Comparison of ENCODE assay signal across 1 cellular context in the genomic region with DNA sequence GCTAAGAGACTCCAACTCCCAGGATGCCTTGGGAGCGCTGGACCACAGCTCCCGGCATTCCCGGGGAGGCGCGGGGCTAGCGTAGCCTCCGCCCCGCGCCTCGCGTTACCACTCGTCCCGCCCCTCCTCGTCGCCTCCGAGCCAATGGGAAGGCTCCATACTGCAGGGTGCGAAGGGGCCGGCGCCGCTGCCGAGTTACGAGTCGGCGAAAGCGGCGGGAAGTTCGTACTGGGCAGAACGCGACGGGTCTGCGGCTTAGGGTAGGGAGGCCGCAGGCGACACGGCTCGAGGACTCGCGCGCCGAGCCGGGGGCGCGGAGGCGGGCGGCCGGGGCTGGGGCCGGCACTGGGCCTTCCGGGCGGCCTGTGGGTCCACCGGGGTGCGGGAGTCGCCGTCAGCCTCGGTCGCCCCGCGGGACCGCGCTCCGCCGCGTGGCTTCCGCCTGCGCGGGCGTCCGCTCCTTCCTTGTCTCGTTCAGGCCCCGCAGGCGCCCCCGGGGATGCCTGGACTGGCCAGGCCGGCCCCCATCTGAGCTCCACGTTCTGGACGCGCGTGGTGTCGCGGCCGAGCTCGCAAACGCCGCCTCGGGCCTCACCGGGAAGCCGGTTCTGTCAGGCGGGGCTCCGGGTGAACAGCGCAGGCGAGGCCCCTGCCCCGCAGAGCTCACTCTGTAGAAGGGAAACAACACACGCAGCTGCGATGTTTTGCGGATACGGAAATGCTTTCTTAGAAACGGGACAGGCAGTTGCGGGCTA.
A peak's percentile ranks its signal among the peaks of the same experiment; 100 is the strongest.
TF ChIP-seq lines count a peak whose summit lies in the region.

Gene VRK1, plus strand, starts transcription at position 195 of the 755 bp plus-strand sequence. CDS start 36,090 bp downstream, outside the sequence.

TF ChIP-seq in GM12878, 131 proteins besides CTCF, POLR2A, EP300 and RAD21 (continued from another document):
- TF ChIP-seq, protein P1, sequence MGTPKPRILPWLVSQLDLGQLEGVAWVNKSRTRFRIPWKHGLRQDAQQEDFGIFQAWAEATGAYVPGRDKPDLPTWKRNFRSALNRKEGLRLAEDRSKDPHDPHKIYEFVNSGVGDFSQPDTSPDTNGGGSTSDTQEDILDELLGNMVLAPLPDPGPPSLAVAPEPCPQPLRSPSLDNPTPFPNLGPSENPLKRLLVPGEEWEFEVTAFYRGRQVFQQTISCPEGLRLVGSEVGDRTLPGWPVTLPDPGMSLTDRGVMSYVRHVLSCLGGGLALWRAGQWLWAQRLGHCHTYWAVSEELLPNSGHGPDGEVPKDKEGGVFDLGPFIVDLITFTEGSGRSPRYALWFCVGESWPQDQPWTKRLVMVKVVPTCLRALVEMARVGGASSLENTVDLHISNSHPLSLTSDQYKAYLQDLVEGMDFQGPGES (IDR thresholded peaks at IDR 0.05) = peak; percentile 72
- TF ChIP-seq MEF2B (IDR thresholded peaks at IDR 0.05; ENCODE audit: partially characterized antibody, poor library complexity, severe bottlenecking) (no peak), CREM (IDR thresholded peaks at IDR 0.05; ENCODE audit: low read depth) (peak; percentile 85), POU2F2 (IDR thresholded peaks at IDR 0.05; ENCODE audit: borderline replicate concordance, low read depth, low read length) (peak; percentile 74; the same call in 2 of the 3 replicates), BHLHE40 (IDR thresholded peaks at IDR 0.05; ENCODE audit: borderline replicate concordance in 1 of 2, low read depth in 2 of 2, low read length in 1 of 2) (peak in 1 of 2 experiments; percentile 61; a peak in 2 of 4 replicates), WRNIP1 (IDR thresholded peaks at IDR 0.05; ENCODE audit: borderline replicate concordance, low read depth, low read length) (no peak), POLR2AphosphoS5 (IDR thresholded peaks at IDR 0.05; ENCODE audit: low read length) (peak; percentile 70), ZNF384 (IDR thresholded peaks at IDR 0.05; ENCODE audit: borderline replicate concordance, low read depth, low read length) (no peak), TARDBP (IDR thresholded peaks at IDR 0.05; ENCODE audit: borderline replicate concordance) (no peak), PAX5 (IDR thresholded peaks at IDR 0.05; ENCODE audit: borderline replicate concordance, low read depth, low read length) (peak; percentile 66; the same call in 1 of the 2 replicates), SMARCA5 (IDR thresholded peaks at IDR 0.05) (peak; percentile 58; the same call in 1 of the 2 replicates), RELA (IDR thresholded peaks at IDR 0.05; ENCODE audit: borderline replicate concordance, partially characterized antibody) (peak; percentile 31), SMC3 (IDR thresholded peaks at IDR 0.05; ENCODE audit: borderline replicate concordance, low read length) (no peak), NBN (IDR thresholded peaks at IDR 0.05) (no peak; the same call in 1 of the 2 replicates), RFX5 (IDR thresholded peaks at IDR 0.05; ENCODE audit: low read depth, low read length) (0 out of 2 replicates have a peak, but pooled peaks have one; percentile 55), SRF (IDR thresholded peaks at IDR 0.05; ENCODE audit: low read depth in 2 of 2, low read length in 2 of 2) (no peak), NFIC (IDR thresholded peaks at IDR 0.05; ENCODE audit: low read depth, low read length) (no peak), SUZ12 (IDR thresholded peaks at IDR 0.05; ENCODE audit: unreplicated experiment) (no peak), MYC (IDR thresholded peaks at IDR 0.05; ENCODE audit: insufficient read depth, insufficient read length, insufficient replicate concordance, low read length, severe bottlenecking) (peak; percentile 6), SMAD1 (IDR thresholded peaks at IDR 0.05; ENCODE audit: low read depth, partially characterized antibody) (no peak), ZZZ3 (IDR thresholded peaks at IDR 0.05; ENCODE audit: control insufficient read depth, insufficient read length, low read depth) (no peak), TCF3 (IDR thresholded peaks at IDR 0.05; ENCODE audit: borderline replicate concordance, insufficient read depth, low read depth, low read length) (no peak), CREB1 (IDR thresholded peaks at IDR 0.05; ENCODE audit: low read depth) (peak; percentile 86), MAX (IDR thresholded peaks at IDR 0.05; ENCODE audit: low read depth, low read length) (peak; percentile 76), GABPA (IDR thresholded peaks at IDR 0.05; ENCODE audit: low read depth) (no peak), NR2C2 (IDR thresholded peaks at IDR 0.05; ENCODE audit: borderline replicate concordance, control insufficient read depth, insufficient read length, low read depth) (no peak), SUPT20H (IDR thresholded peaks at IDR 0.05; ENCODE audit: borderline replicate concordance, control insufficient read depth, low read depth, low read length) (no peak), KLF5 (IDR thresholded peaks at IDR 0.05; ENCODE audit: partially characterized antibody) (peak; percentile 72), KDM1A (IDR thresholded peaks at IDR 0.05; ENCODE audit: borderline replicate concordance) (no peak), IKZF1 (conservative IDR thresholded peaks at IDR 0.05) (peak; percentile 95)
- TF ChIP-seq, protein P2, sequence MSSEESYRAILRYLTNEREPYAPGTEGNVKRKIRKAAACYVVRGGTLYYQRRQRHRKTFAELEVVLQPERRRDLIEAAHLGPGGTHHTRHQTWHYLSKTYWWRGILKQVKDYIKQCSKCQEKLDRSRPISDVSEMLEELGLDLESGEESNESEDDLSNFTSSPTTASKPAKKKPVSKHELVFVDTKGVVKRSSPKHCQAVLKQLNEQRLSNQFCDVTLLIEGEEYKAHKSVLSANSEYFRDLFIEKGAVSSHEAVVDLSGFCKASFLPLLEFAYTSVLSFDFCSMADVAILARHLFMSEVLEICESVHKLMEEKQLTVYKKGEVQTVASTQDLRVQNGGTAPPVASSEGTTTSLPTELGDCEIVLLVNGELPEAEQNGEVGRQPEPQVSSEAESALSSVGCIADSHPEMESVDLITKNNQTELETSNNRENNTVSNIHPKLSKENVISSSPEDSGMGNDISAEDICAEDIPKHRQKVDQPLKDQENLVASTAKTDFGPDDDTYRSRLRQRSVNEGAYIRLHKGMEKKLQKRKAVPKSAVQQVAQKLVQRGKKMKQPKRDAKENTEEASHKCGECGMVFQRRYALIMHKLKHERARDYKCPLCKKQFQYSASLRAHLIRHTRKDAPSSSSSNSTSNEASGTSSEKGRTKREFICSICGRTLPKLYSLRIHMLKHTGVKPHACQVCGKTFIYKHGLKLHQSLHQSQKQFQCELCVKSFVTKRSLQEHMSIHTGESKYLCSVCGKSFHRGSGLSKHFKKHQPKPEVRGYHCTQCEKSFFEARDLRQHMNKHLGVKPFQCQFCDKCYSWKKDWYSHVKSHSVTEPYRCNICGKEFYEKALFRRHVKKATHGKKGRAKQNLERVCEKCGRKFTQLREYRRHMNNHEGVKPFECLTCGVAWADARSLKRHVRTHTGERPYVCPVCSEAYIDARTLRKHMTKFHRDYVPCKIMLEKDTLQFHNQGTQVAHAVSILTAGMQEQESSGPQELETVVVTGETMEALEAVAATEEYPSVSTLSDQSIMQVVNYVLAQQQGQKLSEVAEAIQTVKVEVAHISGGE (CRISPR knock-in tag; IDR thresholded peaks at IDR 0.05) = no peak
- TF ChIP-seq, protein P3, sequence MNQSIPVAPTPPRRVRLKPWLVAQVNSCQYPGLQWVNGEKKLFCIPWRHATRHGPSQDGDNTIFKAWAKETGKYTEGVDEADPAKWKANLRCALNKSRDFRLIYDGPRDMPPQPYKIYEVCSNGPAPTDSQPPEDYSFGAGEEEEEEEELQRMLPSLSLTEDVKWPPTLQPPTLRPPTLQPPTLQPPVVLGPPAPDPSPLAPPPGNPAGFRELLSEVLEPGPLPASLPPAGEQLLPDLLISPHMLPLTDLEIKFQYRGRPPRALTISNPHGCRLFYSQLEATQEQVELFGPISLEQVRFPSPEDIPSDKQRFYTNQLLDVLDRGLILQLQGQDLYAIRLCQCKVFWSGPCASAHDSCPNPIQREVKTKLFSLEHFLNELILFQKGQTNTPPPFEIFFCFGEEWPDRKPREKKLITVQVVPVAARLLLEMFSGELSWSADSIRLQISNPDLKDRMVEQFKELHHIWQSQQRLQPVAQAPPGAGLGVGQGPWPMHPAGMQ (IDR thresholded peaks at IDR 0.05; ENCODE audit: borderline replicate concordance) = no peak
- TF ChIP-seq, protein P4, sequence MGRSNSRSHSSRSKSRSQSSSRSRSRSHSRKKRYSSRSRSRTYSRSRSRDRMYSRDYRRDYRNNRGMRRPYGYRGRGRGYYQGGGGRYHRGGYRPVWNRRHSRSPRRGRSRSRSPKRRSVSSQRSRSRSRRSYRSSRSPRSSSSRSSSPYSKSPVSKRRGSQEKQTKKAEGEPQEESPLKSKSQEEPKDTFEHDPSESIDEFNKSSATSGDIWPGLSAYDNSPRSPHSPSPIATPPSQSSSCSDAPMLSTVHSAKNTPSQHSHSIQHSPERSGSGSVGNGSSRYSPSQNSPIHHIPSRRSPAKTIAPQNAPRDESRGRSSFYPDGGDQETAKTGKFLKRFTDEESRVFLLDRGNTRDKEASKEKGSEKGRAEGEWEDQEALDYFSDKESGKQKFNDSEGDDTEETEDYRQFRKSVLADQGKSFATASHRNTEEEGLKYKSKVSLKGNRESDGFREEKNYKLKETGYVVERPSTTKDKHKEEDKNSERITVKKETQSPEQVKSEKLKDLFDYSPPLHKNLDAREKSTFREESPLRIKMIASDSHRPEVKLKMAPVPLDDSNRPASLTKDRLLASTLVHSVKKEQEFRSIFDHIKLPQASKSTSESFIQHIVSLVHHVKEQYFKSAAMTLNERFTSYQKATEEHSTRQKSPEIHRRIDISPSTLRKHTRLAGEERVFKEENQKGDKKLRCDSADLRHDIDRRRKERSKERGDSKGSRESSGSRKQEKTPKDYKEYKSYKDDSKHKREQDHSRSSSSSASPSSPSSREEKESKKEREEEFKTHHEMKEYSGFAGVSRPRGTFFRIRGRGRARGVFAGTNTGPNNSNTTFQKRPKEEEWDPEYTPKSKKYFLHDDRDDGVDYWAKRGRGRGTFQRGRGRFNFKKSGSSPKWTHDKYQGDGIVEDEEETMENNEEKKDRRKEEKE (IDR thresholded peaks at IDR 0.05) = peak; percentile 51; the same call in 1 of the 2 replicates
